ENCODE assay signal across 15 cellular contexts in the genomic region with DNA sequence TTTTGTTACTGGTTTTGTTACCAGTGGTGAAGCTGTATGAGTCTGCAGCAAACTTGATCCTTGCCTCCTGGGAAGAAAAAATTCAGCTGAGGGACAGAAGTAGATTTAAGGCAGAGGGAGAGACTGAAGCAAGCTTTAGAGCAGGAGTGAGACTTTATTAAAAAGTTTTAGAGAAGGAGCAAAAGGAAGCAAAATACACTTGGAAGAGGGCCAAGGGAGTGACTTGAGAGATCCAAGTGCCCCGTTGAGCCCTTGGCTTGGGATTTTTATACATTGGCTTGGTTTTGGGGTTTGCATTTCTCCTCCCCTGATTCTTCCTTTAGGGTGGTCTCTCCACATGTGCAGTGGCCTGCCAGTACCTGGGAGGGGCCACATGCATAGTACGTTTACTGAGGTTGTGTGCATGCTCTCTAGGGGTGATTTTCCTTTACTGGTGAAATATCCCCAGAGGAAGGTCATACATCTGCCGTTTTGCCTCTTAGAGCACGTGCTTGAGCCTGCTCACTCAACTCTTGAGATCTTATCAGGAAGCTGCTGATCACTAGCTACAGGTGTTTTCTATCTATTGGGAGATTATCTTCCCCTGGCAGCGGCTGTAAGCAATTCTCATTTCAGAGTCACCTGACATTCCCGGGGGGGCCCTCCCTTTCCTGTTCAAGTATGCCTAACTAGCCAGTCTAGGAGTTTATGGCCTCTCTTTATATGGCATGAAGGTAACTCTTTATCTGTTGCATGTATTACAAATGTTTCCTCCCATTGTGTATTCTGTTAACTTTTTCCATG. TPM values are rescaled to one million over a fixed set of nuclear protein-coding genes. Genes with fewer than 3 reads are reported as not detected.
A peak's percentile ranks its signal among the peaks of the same experiment; 100 is the strongest.
DNase-seq lines count a peak whose midpoint lies in the region; ATAC-seq and TF ChIP-seq lines count a peak whose summit lies in the region.
"Had no signal": no experiment of that assay in that cellular context is flagged by ENCODE, and none has a peak within 500 bp of the region (broad histone marks: within the 10 kb centered on the region; RNA-seq: fewer than 3 reads in every experiment).

No MANE protein-coding gene starts in this region.

- TF ChIP-seq CTCF in HEK293 (tag by site-specific recombination; IDR thresholded peaks at IDR 0.05) = no peak
- TF ChIP-seq CTCF in CD14-positive monocyte (IDR thresholded peaks at IDR 0.05) = no peak

- H3K4me1 Mint-ChIP-seq in immature natural killer cell (peaks cover 91 to 99% of the 10 kb centered on the region in 2 donors), CD14-positive monocyte (peaks cover 4% of the 10 kb centered on the region)

- H3K27me3 Mint-ChIP-seq in immature natural killer cell (ENCODE audit: low read depth in 3 of 3) = peaks cover 0 to 8% (median 0%) of the 10 kb centered on the region in 3 donors
- peaks cover 0 to 1% (median 0%) of the 10 kb centered on the region in 3 donors for H3K27me3 Mint-ChIP-seq in CD14-positive monocyte (ENCODE audit: low read depth in 3 of 3)
- H3K27me3 Mint-ChIP-seq: type B pancreatic cell had no signal

- H3K9me3 ChIP-seq in HEK293 (ENCODE audit: control insufficient read depth, insufficient read depth, low read depth, low read length) = no peaks in the 10 kb centered on the region

- no peak overlapping the region for H3K4me3 ChIP-seq in HEK293 (ENCODE audit: low read depth, low read length)
- H3K4me3 ChIP-seq: lung, right atrium auricular region had no signal

- CTCF ChIA-PET in HEK293 (lab: Yijun Ruan, JAX) = interaction anchor here (0.6 to 0.8 kb wide), 2 partner anchors 249 to 259 kb away, joined by 3 read pairs; a partner anchor contains a TSS

- no peaks in the 10 kb centered on the region for H3K4me1 ChIP-seq in HEK293 (ENCODE audit: control insufficient read depth, insufficient read depth, low read length)
- H3K4me1 ChIP-seq: right atrium auricular region had no signal

- H3K27ac ChIP-seq in HEK293 (ENCODE audit: extremely low read depth, low read depth, low read length) = no peak overlapping the region
- H3K27ac ChIP-seq: C4-2B, right atrium auricular region had no signal

- H3K9me3 Mint-ChIP-seq in immature natural killer cell = peaks cover 0 to 2% (median 0%) of the 10 kb centered on the region in 6 donors
- peaks cover 0 to 9% (median 7%) of the 10 kb centered on the region in 7 donors for H3K9me3 Mint-ChIP-seq in CD14-positive monocyte

- peak overlapping the region in 3 of 5 donors; percentile 8 to 41 (median 27) for H3K4me3 Mint-ChIP-seq in immature natural killer cell
- no peak overlapping the region for H3K4me3 Mint-ChIP-seq in CD14-positive monocyte
- H3K4me3 Mint-ChIP-seq: type B pancreatic cell had no signal

- DNase-seq in DMS153 (lab: John Stamatoyannopoulos, UW) = peak; percentile 83
- DNase-seq in OCI-M1 (lab: John Stamatoyannopoulos, UW) = peak; percentile 32
- DNase-seq in immature natural killer cell = no peak
- no peak for DNase-seq in T-helper 1 cell
- DNase-seq in CD14-positive monocyte (ENCODE audit: low spot score) = no peak
- DNase-seq: activated gamma-delta T cell, GDM1, NCI-H1436 treated with DMSO at 0.1 percent for 48 hours had no signal

- POLR2A ChIA-PET in HEK293 (lab: Yijun Ruan, JAX) = no interaction called here

- no peak for ATAC-seq in HG03521 (IDR thresholded peaks at IDR 0.05; ENCODE audit: unreplicated experiment)
- ATAC-seq: Right ventricle myocardium inferior had no signal

- intact Hi-C loops in CD14-positive monocyte (cut with micrococcal nuclease) = no loop called here

- H3K36me3 Mint-ChIP-seq in immature natural killer cell (peaks cover 0 to 15% (median 6%) of the 10 kb centered on the region in 3 donors), CD14-positive monocyte (no peaks in the 10 kb centered on the region)
- H3K36me3 Mint-ChIP-seq: type B pancreatic cell had no signal

- H3K36me3 ChIP-seq in HEK293 (ENCODE audit: control insufficient read depth in 2 of 2, insufficient read depth in 1 of 2, low read length in 2 of 2) = no peaks in the 10 kb centered on the region
- H3K36me3 ChIP-seq: right atrium auricular region had no signal

- H3K27ac Mint-ChIP-seq in immature natural killer cell (peak overlapping the region; percentile 56 to 100 (median 89)), CD14-positive monocyte (no peak overlapping the region)
- H3K27ac Mint-ChIP-seq: type B pancreatic cell had no signal

TF ChIP-seq in HEK293, 187 proteins besides CTCF, POLR2A, EP300 and RAD21:
- TF ChIP-seq ZNF391 (tag by site-specific recombination; IDR thresholded peaks at IDR 0.05; ENCODE audit: borderline replicate concordance, low read depth) (no peak), SCRT2 (tag by site-specific recombination; IDR thresholded peaks at IDR 0.05) (0 out of 2 replicates have a peak, but pooled peaks have one; percentile 21), ZSCAN16 (tag by site-specific recombination; IDR thresholded peaks at IDR 0.05) (no peak), GLIS2 (tag by site-specific recombination; IDR thresholded peaks at IDR 0.05) (no peak), ZNF677 (tag by site-specific recombination; IDR thresholded peaks at IDR 0.05) (no peak), BCL11A (tag by site-specific recombination; IDR thresholded peaks at IDR 0.05; ENCODE audit: low read depth) (no peak), SP3 (tag by site-specific recombination; IDR thresholded peaks at IDR 0.05) (no peak), SP7 (tag by site-specific recombination; IDR thresholded peaks at IDR 0.05) (no peak), TRIM28 (IDR thresholded peaks at IDR 0.05; ENCODE audit: borderline replicate concordance, low read length) (peak; percentile 49; the same call in 1 of the 2 replicates), ZNF558 (tag by site-specific recombination; IDR thresholded peaks at IDR 0.05) (no peak), ZNF785 (tag by site-specific recombination; IDR thresholded peaks at IDR 0.05) (no peak), SETDB1 (IDR thresholded peaks at IDR 0.05; ENCODE audit: insufficient read length, low read length) (peak; percentile 69), ZNF335 (tag by site-specific recombination; conservative IDR thresholded peaks at IDR 0.05) (no peak)
- TF ChIP-seq, protein P1, sequence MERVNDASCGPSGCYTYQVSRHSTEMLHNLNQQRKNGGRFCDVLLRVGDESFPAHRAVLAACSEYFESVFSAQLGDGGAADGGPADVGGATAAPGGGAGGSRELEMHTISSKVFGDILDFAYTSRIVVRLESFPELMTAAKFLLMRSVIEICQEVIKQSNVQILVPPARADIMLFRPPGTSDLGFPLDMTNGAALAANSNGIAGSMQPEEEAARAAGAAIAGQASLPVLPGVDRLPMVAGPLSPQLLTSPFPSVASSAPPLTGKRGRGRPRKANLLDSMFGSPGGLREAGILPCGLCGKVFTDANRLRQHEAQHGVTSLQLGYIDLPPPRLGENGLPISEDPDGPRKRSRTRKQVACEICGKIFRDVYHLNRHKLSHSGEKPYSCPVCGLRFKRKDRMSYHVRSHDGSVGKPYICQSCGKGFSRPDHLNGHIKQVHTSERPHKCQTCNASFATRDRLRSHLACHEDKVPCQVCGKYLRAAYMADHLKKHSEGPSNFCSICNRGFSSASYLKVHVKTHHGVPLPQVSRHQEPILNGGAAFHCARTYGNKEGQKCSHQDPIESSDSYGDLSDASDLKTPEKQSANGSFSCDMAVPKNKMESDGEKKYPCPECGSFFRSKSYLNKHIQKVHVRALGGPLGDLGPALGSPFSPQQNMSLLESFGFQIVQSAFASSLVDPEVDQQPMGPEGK (tag by site-specific recombination; IDR thresholded peaks at IDR 0.05) = no peak
- TF ChIP-seq, protein P2, sequence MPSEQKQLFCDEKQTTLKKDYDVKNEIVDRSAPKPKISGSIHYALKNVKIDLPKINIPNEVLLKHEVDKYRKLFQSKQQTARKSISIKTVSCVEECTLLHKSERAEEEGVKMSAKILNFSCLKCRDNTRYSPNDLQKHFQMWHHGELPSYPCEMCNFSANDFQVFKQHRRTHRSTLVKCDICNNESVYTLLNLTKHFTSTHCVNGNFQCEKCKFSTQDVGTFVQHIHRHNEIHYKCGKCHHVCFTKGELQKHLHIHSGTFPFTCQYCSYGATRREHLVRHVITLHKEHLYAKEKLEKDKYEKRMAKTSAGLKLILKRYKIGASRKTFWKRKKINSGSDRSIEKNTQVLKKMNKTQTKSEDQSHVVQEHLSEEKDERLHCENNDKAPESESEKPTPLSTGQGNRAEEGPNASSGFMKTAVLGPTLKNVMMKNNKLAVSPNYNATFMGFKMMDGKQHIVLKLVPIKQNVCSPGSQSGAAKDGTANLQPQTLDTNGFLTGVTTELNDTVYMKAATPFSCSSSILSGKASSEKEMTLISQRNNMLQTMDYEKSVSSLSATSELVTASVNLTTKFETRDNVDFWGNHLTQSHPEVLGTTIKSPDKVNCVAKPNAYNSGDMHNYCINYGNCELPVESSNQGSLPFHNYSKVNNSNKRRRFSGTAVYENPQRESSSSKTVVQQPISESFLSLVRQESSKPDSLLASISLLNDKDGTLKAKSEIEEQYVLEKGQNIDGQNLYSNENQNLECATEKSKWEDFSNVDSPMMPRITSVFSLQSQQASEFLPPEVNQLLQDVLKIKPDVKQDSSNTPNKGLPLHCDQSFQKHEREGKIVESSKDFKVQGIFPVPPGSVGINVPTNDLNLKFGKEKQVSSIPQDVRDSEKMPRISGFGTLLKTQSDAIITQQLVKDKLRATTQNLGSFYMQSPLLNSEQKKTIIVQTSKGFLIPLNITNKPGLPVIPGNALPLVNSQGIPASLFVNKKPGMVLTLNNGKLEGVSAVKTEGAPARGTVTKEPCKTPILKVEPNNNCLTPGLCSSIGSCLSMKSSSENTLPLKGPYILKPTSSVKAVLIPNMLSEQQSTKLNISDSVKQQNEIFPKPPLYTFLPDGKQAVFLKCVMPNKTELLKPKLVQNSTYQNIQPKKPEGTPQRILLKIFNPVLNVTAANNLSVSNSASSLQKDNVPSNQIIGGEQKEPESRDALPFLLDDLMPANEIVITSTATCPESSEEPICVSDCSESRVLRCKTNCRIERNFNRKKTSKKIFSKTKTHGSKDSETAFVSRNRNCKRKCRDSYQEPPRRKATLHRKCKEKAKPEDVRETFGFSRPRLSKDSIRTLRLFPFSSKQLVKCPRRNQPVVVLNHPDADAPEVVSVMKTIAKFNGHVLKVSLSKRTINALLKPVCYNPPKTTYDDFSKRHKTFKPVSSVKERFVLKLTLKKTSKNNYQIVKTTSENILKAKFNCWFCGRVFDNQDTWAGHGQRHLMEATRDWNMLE (tag by site-specific recombination; conservative IDR thresholded peaks at IDR 0.05; ENCODE audit: low read depth) = no peak

RNA-seq across cellular contexts. Expression of a gene that starts 20.3 kb away (rescaled TPM):
- polyA plus RNA-seq in immature natural killer cell (10 to 100 TPM; 20.7 to 60.6 (median 40.2) TPM), CD14-positive monocyte (not detected)

Comparison
In these comparisons a context has a peak if more than half of its experiments do, and no peak if none do; other contexts are left out.
1. DNase-seq: peak in DMS153 (single experiment) and OCI-M1 (single experiment); none in immature natural killer cell (0 of 3), T-helper 1 cell (0 of 5) and CD14-positive monocyte (single experiment).
2. H3K27ac Mint-ChIP-seq: peak in immature natural killer cell (6 of 6); none in CD14-positive monocyte (0 of 7).
3. H3K4me3 Mint-ChIP-seq: peak in immature natural killer cell (3 of 5); none in CD14-positive monocyte (0 of 2).
4. RNA of a gene that starts 20.3 kb away (polyA plus RNA-seq): 20.7 to 60.6 TPM in immature natural killer cell; not detected in CD14-positive monocyte; every median in the first group is over 10 times any median in the second.